11 cellular contexts compared by ENCODE assay signal in genomic region chr22:35622132-35622913, GRCh38. TPM values are rescaled to one million over a fixed set of nuclear protein-coding genes. Genes with fewer than 3 reads are reported as not detected.
DNase-seq lines count a peak whose midpoint lies in the region; ATAC-seq and TF ChIP-seq lines count a peak whose summit lies in the region.
"Had no signal": no experiment of that assay in that cellular context is flagged by ENCODE, and none has a peak within 500 bp of the region (broad histone marks: within the 10 kb centered on the region; RNA-seq: fewer than 3 reads in every experiment).

No MANE protein-coding gene starts in this region.

- H3K4me3 Mint-ChIP-seq in type B pancreatic cell (no peak overlapping the region), CD14-positive monocyte (no peak overlapping the region)
- H3K4me3 Mint-ChIP-seq: activated naive CD8-positive, alpha-beta T cell treated with anti-CD3 and anti-CD28 coated beads, Interleukin-2, amount 10 ng/mL, durations not matched to agents 7 days and 5 days; naive B cell had no signal

- TF ChIP-seq CTCF in RWPE1 (conservative IDR thresholded peaks at IDR 0.05; ENCODE audit: low read depth) (no peak), type B pancreatic cell (conservative IDR thresholded peaks at IDR 0.05) (no peak), OCI-LY7 (conservative IDR thresholded peaks at IDR 0.05; ENCODE audit: low read length) (no peak), CD14-positive monocyte (IDR thresholded peaks at IDR 0.05) (no peak)

- H3K27ac Mint-ChIP-seq in type B pancreatic cell (peak overlapping the region; percentile 16), CD14-positive monocyte (no peak overlapping the region)

- no peaks in the 10 kb centered on the region for H3K9me2 ChIP-seq in OCI-LY7 (ENCODE audit: insufficient read depth, low read length)

- no peaks in the 10 kb centered on the region for H4K20me1 ChIP-seq in OCI-LY7 (ENCODE audit: insufficient read depth, low read length)

- H3K36me3 Mint-ChIP-seq in type B pancreatic cell (no peaks in the 10 kb centered on the region), CD14-positive monocyte (no peaks in the 10 kb centered on the region)
- H3K36me3 Mint-ChIP-seq: activated naive CD8-positive, alpha-beta T cell treated with anti-CD3 and anti-CD28 coated beads, Interleukin-2, amount 10 ng/mL, durations not matched to agents 7 days and 5 days; naive B cell had no signal

- DNase-seq in NCI-H1694 treated with DMSO at 0.1 percent for 48 hours (lab: John Stamatoyannopoulos, UW) (peak; percentile 5), NCI-H1694 (lab: John Stamatoyannopoulos, UW) (no peak), RWPE1 (ENCODE audit: low spot score) (no peak), left colon (peak; percentile 71 to 86), type B pancreatic cell (ENCODE audit: extremely low spot score, unreplicated experiment) (no peak), OCI-LY7 (ENCODE audit: low spot score) (no peak), CD14-positive monocyte (ENCODE audit: low spot score) (no peak)

- H3K4me1 ChIP-seq in OCI-LY7 (ENCODE audit: insufficient read depth, low read length, poor library complexity, severe bottlenecking), result peaks cover 12% of the 10 kb centered on the region

- peak; percentile 59 for ATAC-seq in left colon
- no peak for ATAC-seq in GM18517 (IDR thresholded peaks at IDR 0.05; ENCODE audit: unreplicated experiment)

- H3K9me3 Mint-ChIP-seq in type B pancreatic cell, result no peaks in the 10 kb centered on the region
- no peaks in the 10 kb centered on the region for H3K9me3 Mint-ChIP-seq in CD14-positive monocyte
- H3K9me3 Mint-ChIP-seq: activated naive CD8-positive, alpha-beta T cell treated with anti-CD3 and anti-CD28 coated beads, Interleukin-2, amount 10 ng/mL, durations not matched to agents 7 days and 5 days had no signal

- H3K9me3 ChIP-seq in OCI-LY7 (ENCODE audit: low read length), result no peaks in the 10 kb centered on the region

- H3K36me3 ChIP-seq in OCI-LY7 (ENCODE audit: insufficient read depth, low read length), result no peaks in the 10 kb centered on the region

- no peaks in the 10 kb centered on the region for H3K79me2 ChIP-seq in OCI-LY7 (ENCODE audit: insufficient read depth, low read depth, low read length)

- CTCF ChIA-PET in RWPE1 (lab: Yijun Ruan, JAX) (interaction anchor here (0.7 to 1.0 kb wide), 2 partner anchors 271 to 577 kb away, joined by 3 to 4 read pairs; no protein-coding TSS in a partner anchor), OCI-LY7 (lab: Charles Lee; ENCODE audit: unreplicated experiment) (interaction anchor here (0.6 kb wide), 1 partner anchor 194 kb away, joined by 6 read pairs; no protein-coding TSS in a partner anchor)

- POLR2A ChIA-PET in RWPE1 (lab: Yijun Ruan, JAX; ENCODE audit: low non-redundant PET) (interaction anchor here (0.6 kb wide), 1 partner anchor 131 kb away, joined by 6 read pairs; no protein-coding TSS in a partner anchor), OCI-LY7 (lab: Charles Lee) (interaction anchor here (0.6 kb wide), 1 partner anchor 108 kb away, joined by 3 read pairs; no protein-coding TSS in a partner anchor)

- no peak overlapping the region for H3K4me2 ChIP-seq in OCI-LY7 (ENCODE audit: low read length)

- H3K4me3 ChIP-seq in OCI-LY7 (ENCODE audit: low read depth, low read length, poor library complexity, severe bottlenecking), result no peak overlapping the region

- H2AFZ ChIP-seq in OCI-LY7 (ENCODE audit: low read length), result no peak overlapping the region

- intact Hi-C loops in left colon (cut with DNase I, micrococcal nuclease), result no loop called here
- intact Hi-C loops in OCI-LY7 (cut with micrococcal nuclease; ENCODE audit: unreplicated experiment), result loop anchor here (2.0 kb wide), 1 partner anchor 40 kb away; no protein-coding TSS in a partner anchor
- intact Hi-C loops in CD14-positive monocyte (cut with micrococcal nuclease), result loop anchor here (5.0 to 10.0 kb wide), 5 partner anchors 40 to 500 kb away; no protein-coding TSS in a partner anchor

- BruUV-seq in OCI-LY7 (replicated peaks; lab: Mats Ljungman, UMichigan), result no TSS peak

- H3K27ac ChIP-seq in RWPE1, result peak overlapping the region; percentile 56
- H3K27ac ChIP-seq in OCI-LY7 (ENCODE audit: low read depth, low read length, poor library complexity, severe bottlenecking), result no peak overlapping the region

- no peaks in the 10 kb centered on the region for H3K27me3 Mint-ChIP-seq in type B pancreatic cell
- peaks cover 4 to 19% (median 14%) of the 10 kb centered on the region in 3 donors for H3K27me3 Mint-ChIP-seq in CD14-positive monocyte (ENCODE audit: low read depth in 3 of 3)

- H3K4me1 Mint-ChIP-seq in type B pancreatic cell (ENCODE audit: unreplicated experiment), result peaks cover 29% of the 10 kb centered on the region
- H3K4me1 Mint-ChIP-seq in CD14-positive monocyte, result peaks cover 8% of the 10 kb centered on the region

RNA-seq across cellular contexts. Expression of gene MB, which starts 5.2 kb away (rescaled TPM):
- total RNA-seq in left colon, result 10 to 100 TPM in 1 of 2 donors, 1 to 10 TPM in 1; 8.4 to 12.8 TPM
- total RNA-seq in type B pancreatic cell (ENCODE audit: low replicate concordance), result 0.36 and 0.48 TPM in 2 replicates
- total RNA-seq in OCI-LY7 (2014; rRNA removed; shearing (Covaris generic)), result not detected in 2 replicates
- not detected in 2 replicates for total RNA-seq in OCI-LY7 (2022)
- polyA plus RNA-seq in CD14-positive monocyte, result not detected
- total RNA-seq: activated naive CD8-positive, alpha-beta T cell treated with anti-CD3 and anti-CD28 coated beads, Interleukin-2, amount 10 ng/mL, durations not matched to agents 7 days and 5 days; fibroblast of lung had no signal
- polyA plus RNA-seq: fibroblast of lung had no signal

RNA-seq across cellular contexts. Expression of gene APOL6, which starts 25.9 kb away (rescaled TPM):
- total RNA-seq in left colon (10 to 100 TPM; 34.0 to 51.4 TPM), type B pancreatic cell (ENCODE audit: low replicate concordance) (9.0 and 13.4 TPM in 2 replicates), OCI-LY7 (2022) (22.0 and 22.1 TPM in 2 replicates)
- 27.8 and 28.8 TPM in 2 replicates for total RNA-seq in OCI-LY7 (2014; rRNA removed; shearing (Covaris generic))
- 10 to 100 TPM in 1 of 2 donors, 1 to 10 TPM in 1; 7.6 to 13.6 TPM for polyA plus RNA-seq in CD14-positive monocyte

Comparison
In these comparisons a context has a peak if more than half of its experiments do, and no peak if none do; other contexts are left out.
1. DNase-seq: peak in NCI-H1694 treated with DMSO at 0.1 percent for 48 hours (single experiment) and left colon (2 of 2); none in NCI-H1694 (single experiment), RWPE1 (single experiment), type B pancreatic cell (single experiment), OCI-LY7 (single experiment) and CD14-positive monocyte (single experiment).
2. intact Hi-C loops: an anchor here in OCI-LY7 (2.0 kb wide) and CD14-positive monocyte (5.0 to 10.0 kb wide); none called in left colon.